In the genomic region with DNA sequence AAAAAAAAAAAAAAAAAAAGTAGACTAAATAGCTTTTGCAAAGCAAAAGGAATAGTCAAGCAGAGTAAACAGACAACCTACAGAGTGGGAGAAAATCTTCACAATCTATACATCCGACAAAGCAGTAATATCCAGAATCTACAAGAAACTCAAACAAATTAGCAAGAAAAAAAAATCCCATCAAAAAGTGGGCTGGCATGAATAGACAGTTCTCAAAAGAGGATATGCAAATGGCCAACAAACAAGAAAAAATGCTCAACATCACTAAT, we compare ENCODE assay signal across 8 cellular contexts. TPM values are rescaled to one million over a fixed set of nuclear protein-coding genes. Genes with fewer than 3 reads are reported as not detected.
DNase-seq lines count a peak whose midpoint lies in the region; ATAC-seq, FAIRE-seq and TF ChIP-seq lines count a peak whose summit lies in the region.
"Not testable (repeated sequence)": the region's sequence is repeated elsewhere in the genome, so short reads cannot be mapped to it uniquely, and the experiment has no call there.

No MANE protein-coding gene starts in this region.

- H3K9ac ChIP-seq in PC-3 (ENCODE audit: low read length) (peak overlapping the region; percentile 92), mesenchymal stem cell (ENCODE audit: low read length) (peak overlapping the region; percentile 93)

- H2BK120ac ChIP-seq in mesenchymal stem cell (ENCODE audit: low read depth, low read length): not testable (repeated sequence)

- H3K27ac ChIP-seq in PC-3 (ENCODE audit: low read length): peak overlapping the region; percentile 80
- H3K27ac ChIP-seq in mesenchymal stem cell (ENCODE audit: low read length, poor library complexity, severe bottlenecking): not testable (repeated sequence)
- peak overlapping the region; percentile 98 to 99 for H3K27ac ChIP-seq in prostate gland
- H3K27ac ChIP-seq in thyroid gland: peak overlapping the region; percentile 90 to 98 (median 98)

- H3K9me3 Mint-ChIP-seq in CD14-positive monocyte; activated T-cell treated with anti-CD3 and anti-CD28 coated beads, Interleukin-2, amount 50 U/mL, for 4 hours: not testable (repeated sequence)

- peak overlapping the region; percentile 91 to 97 (median 96) for H3K27ac Mint-ChIP-seq in CD14-positive monocyte

- not testable (repeated sequence) for H3K79me1 ChIP-seq in mesenchymal stem cell (replicated peaks; ENCODE audit: low read length, poor library complexity, severe bottlenecking)

- H2BK12ac ChIP-seq in mesenchymal stem cell (ENCODE audit: low read length in 2 of 2): not testable (repeated sequence)

- not testable (repeated sequence) for H3K36me3 ChIP-seq in PC-3 (ENCODE audit: low read depth, low read length); bronchial epithelial cell (ENCODE audit: control insufficient read depth, insufficient read depth, low read length); mesenchymal stem cell (ENCODE audit: control insufficient read depth in 1 of 2, insufficient read depth in 2 of 2, low read depth in 1 of 2, low read length in 2 of 2); prostate gland; thyroid gland

- not testable (repeated sequence) for H3K27me3 ChIP-seq in PC-3 (ENCODE audit: low read length); bronchial epithelial cell (ENCODE audit: control insufficient read depth, insufficient read depth, low read length); mesenchymal stem cell (ENCODE audit: control insufficient read depth in 1 of 2, insufficient read depth in 1 of 2, low read length in 2 of 2); prostate gland (replicated peaks; ENCODE audit: insufficient read depth); thyroid gland

- not testable (repeated sequence) for H3K23ac ChIP-seq in mesenchymal stem cell (ENCODE audit: low read length in 2 of 2)

- intact Hi-C loops in CD14-positive monocyte (cut with micrococcal nuclease); PC-3 (cut with micrococcal nuclease); prostate gland (cut with DNase I); thyroid gland (cut with DNase I): not testable (repeated sequence)

- H3K4me3 ChIP-seq in PC-3 (ENCODE audit: low read length) (peak overlapping the region; percentile 87), bronchial epithelial cell (ENCODE audit: low read depth, low read length) (peak overlapping the region; percentile 62), fibroblast of mammary gland (ENCODE audit: control insufficient read depth, low read depth, low read length) (peak overlapping the region; percentile 8), mesenchymal stem cell (ENCODE audit: insufficient read depth in 1 of 2, low read depth in 1 of 2, low read length in 2 of 2) (peak overlapping the region in 1 of 2 experiments; percentile 85), prostate gland (peak overlapping the region; percentile 82 to 85), thyroid gland (replicated peaks in 1 of 3) (peak overlapping the region in 1 of 3 donors; percentile 37)

- CTCF ChIA-PET in PC-3 (lab: Charles Lee): interaction anchor here (0.6 kb wide), 1 partner anchor 185 kb away, joined by 9 read pairs; a partner anchor contains a TSS

- H3K36me3 Mint-ChIP-seq in CD14-positive monocyte; activated T-cell treated with anti-CD3 and anti-CD28 coated beads, Interleukin-2, amount 50 U/mL, for 4 hours (ENCODE audit: insufficient read depth): not testable (repeated sequence)

- H3K14ac ChIP-seq in mesenchymal stem cell (ENCODE audit: low read length in 2 of 2): not testable (repeated sequence)

- 67% methylated on average over 1 of the region's 1 CpG for WGBS in mesenchymal stem cell
- WGBS in prostate gland: 52% methylated on average over 1 of the region's 1 CpG
- 31 to 46% methylated on average over 1 of the region's 1 CpG for WGBS in thyroid gland, 2 donors

- H3K4me1 Mint-ChIP-seq in CD14-positive monocyte: peaks cover 33% of the 10 kb centered on the region
- peaks cover 36% of the 10 kb centered on the region for H3K4me1 Mint-ChIP-seq in activated T-cell treated with anti-CD3 and anti-CD28 coated beads, Interleukin-2, amount 50 U/mL, for 4 hours (ENCODE audit: low read depth)

- not testable (repeated sequence) for H3K9me3 ChIP-seq in PC-3 (ENCODE audit: low read length); mesenchymal stem cell (ENCODE audit: control insufficient read depth, low read length); prostate gland; thyroid gland

- H3K4me1 ChIP-seq in PC-3 (ENCODE audit: insufficient read depth, low read length): peaks cover 38% of the 10 kb centered on the region
- H3K4me1 ChIP-seq in mesenchymal stem cell (ENCODE audit: control insufficient read depth, insufficient read depth, low read depth, low read length): peaks cover 12% of the 10 kb centered on the region
- H3K4me1 ChIP-seq in prostate gland (replicated peaks); thyroid gland: not testable (repeated sequence)

- BruUV-seq in PC-3 (replicated peaks; lab: Mats Ljungman, UMichigan): not testable (repeated sequence)

- H4K8ac ChIP-seq in mesenchymal stem cell (ENCODE audit: low read length): not testable (repeated sequence)

- not testable (repeated sequence) for H3K9me2 ChIP-seq in PC-3 (replicated peaks; ENCODE audit: low read length)

- not testable (repeated sequence) for H2BK15ac ChIP-seq in mesenchymal stem cell (ENCODE audit: low read depth, poor library complexity, severe bottlenecking)

- not testable (repeated sequence) for H4K20me1 ChIP-seq in PC-3 (ENCODE audit: low read length)

- H3K79me2 ChIP-seq in PC-3 (ENCODE audit: low read length): peaks cover 52% of the 10 kb centered on the region

- POLR2A ChIA-PET in PC-3 (lab: Charles Lee; ENCODE audit: unreplicated experiment): interaction anchor here (0.6 kb wide), 3 partner anchors 8 to 1202 kb away, joined by 4 to 6 read pairs (median 4); no protein-coding TSS in a partner anchor

- not testable (repeated sequence) for H3K4ac ChIP-seq in mesenchymal stem cell (ENCODE audit: low read depth in 1 of 2, low read length in 2 of 2)

- not testable (repeated sequence) for H3K18ac ChIP-seq in mesenchymal stem cell (ENCODE audit: low read depth in 1 of 2, low read length in 2 of 2)

- peak overlapping the region; percentile 91 for H2AFZ ChIP-seq in PC-3 (ENCODE audit: low read length)
- H2AFZ ChIP-seq in mesenchymal stem cell (ENCODE audit: low read depth, low read length): not testable (repeated sequence)

- H3K27me3 Mint-ChIP-seq in CD14-positive monocyte (ENCODE audit: low read depth in 3 of 3): not testable (repeated sequence)
- peaks cover 12% of the 10 kb centered on the region for H3K27me3 Mint-ChIP-seq in activated T-cell treated with anti-CD3 and anti-CD28 coated beads, Interleukin-2, amount 50 U/mL, for 4 hours (ENCODE audit: low read depth)

- not testable (repeated sequence) for DNase-seq in CD14-positive monocyte (ENCODE audit: low spot score); PC-3; activated T-cell treated with anti-CD3 and anti-CD28 coated beads, Interleukin-2, amount 50 U/mL, for 4 hours; bronchial epithelial cell (ENCODE audit: low read depth); fibroblast of mammary gland (ENCODE audit: low read depth); mesenchymal stem cell; prostate gland (ENCODE audit: low spot score); thyroid gland

- TF ChIP-seq CTCF in CD14-positive monocyte (IDR thresholded peaks at IDR 0.05); PC-3 (conservative IDR thresholded peaks at IDR 0.05; ENCODE audit: low read depth, low read length); bronchial epithelial cell (IDR thresholded peaks at IDR 0.05; ENCODE audit: insufficient read depth, low read length, severe bottlenecking); fibroblast of mammary gland (conservative IDR thresholded peaks at IDR 0.05; ENCODE audit: control insufficient read depth, insufficient read depth, low read depth, low read length); prostate gland (IDR thresholded peaks at IDR 0.05); thyroid gland (IDR thresholded peaks at IDR 0.05): not testable (repeated sequence)

- H2AK5ac ChIP-seq in mesenchymal stem cell (ENCODE audit: low read length, severe bottlenecking): not testable (repeated sequence)

- peak overlapping the region; percentile 83 for H3K4me2 ChIP-seq in PC-3 (ENCODE audit: low read length)
- H3K4me2 ChIP-seq in mesenchymal stem cell (ENCODE audit: low read length, poor library complexity, severe bottlenecking): not testable (repeated sequence)

- FAIRE-seq in bronchial epithelial cell (lab: Jason Lieb, UNC): not testable (repeated sequence)

- not testable (repeated sequence) for H4K91ac ChIP-seq in mesenchymal stem cell (ENCODE audit: low read length)

- H3K4me3 Mint-ChIP-seq in CD14-positive monocyte: peak overlapping the region; percentile 85 to 96
- H3K4me3 Mint-ChIP-seq in activated T-cell treated with anti-CD3 and anti-CD28 coated beads, Interleukin-2, amount 50 U/mL, for 4 hours: peak overlapping the region; percentile 81

- TF ChIP-seq POLR2A in prostate gland (IDR thresholded peaks at IDR 0.05); thyroid gland (IDR thresholded peaks at IDR 0.05): not testable (repeated sequence)

- not testable (repeated sequence) for H3F3A ChIP-seq in PC-3 (ENCODE audit: low read length, unreplicated experiment)

- H2BK5ac ChIP-seq in mesenchymal stem cell (ENCODE audit: low read depth, low read length, poor library complexity, severe bottlenecking): not testable (repeated sequence)

- ATAC-seq in PC-3; activated T-cell treated with anti-CD3 and anti-CD28 coated beads, Interleukin-2, amount 50 U/mL, for 4 hours: not testable (repeated sequence)

RNA-seq across cellular contexts. Expression of a gene that starts 0.8 kb away (rescaled TPM):
- polyA plus RNA-seq in CD14-positive monocyte: 100 to 1,000 TPM; 200 to 208 TPM
- total RNA-seq in PC-3 (2014; rRNA removed) (119 and 140 TPM in 2 replicates), bronchial epithelial cell (34.3 and 48.7 TPM in 2 replicates), prostate gland (100 to 1,000 TPM; 155 to 202 TPM), thyroid gland (100 to 1,000 TPM; 151 to 210 (median 171) TPM)
- 10 to 100 TPM; 14.9 to 15.9 (median 15.3) TPM for total RNA-seq in activated T-cell treated with anti-CD3 and anti-CD28 coated beads, Interleukin-2, amount 50 U/mL, for 4 hours
- polyA plus RNA-seq in mesenchymal stem cell (2013, experiment 1 of 2): 173 TPM
- polyA plus RNA-seq in mesenchymal stem cell (2013, experiment 2 of 2): 171 TPM

RNA-seq across cellular contexts. Expression of a gene that starts 27.5 kb away (rescaled TPM):
- 100 to 1,000 TPM; 146 to 281 TPM for polyA plus RNA-seq in CD14-positive monocyte
- total RNA-seq in PC-3 (2014; rRNA removed) (21.5 and 26.8 TPM in 2 replicates), bronchial epithelial cell (20.5 and 39.4 TPM in 2 replicates), prostate gland (10 to 100 TPM; 27.9 to 34.3 TPM), thyroid gland (10 to 100 TPM; 20.7 to 43.0 (median 36.3) TPM)
- total RNA-seq in activated T-cell treated with anti-CD3 and anti-CD28 coated beads, Interleukin-2, amount 50 U/mL, for 4 hours: 10 to 100 TPM; 35.5 to 41.8 (median 38.4) TPM
- 20.8 TPM for polyA plus RNA-seq in mesenchymal stem cell (2013, experiment 1 of 2)
- polyA plus RNA-seq in mesenchymal stem cell (2013, experiment 2 of 2): 21.0 TPM
